In the genomic region with DNA sequence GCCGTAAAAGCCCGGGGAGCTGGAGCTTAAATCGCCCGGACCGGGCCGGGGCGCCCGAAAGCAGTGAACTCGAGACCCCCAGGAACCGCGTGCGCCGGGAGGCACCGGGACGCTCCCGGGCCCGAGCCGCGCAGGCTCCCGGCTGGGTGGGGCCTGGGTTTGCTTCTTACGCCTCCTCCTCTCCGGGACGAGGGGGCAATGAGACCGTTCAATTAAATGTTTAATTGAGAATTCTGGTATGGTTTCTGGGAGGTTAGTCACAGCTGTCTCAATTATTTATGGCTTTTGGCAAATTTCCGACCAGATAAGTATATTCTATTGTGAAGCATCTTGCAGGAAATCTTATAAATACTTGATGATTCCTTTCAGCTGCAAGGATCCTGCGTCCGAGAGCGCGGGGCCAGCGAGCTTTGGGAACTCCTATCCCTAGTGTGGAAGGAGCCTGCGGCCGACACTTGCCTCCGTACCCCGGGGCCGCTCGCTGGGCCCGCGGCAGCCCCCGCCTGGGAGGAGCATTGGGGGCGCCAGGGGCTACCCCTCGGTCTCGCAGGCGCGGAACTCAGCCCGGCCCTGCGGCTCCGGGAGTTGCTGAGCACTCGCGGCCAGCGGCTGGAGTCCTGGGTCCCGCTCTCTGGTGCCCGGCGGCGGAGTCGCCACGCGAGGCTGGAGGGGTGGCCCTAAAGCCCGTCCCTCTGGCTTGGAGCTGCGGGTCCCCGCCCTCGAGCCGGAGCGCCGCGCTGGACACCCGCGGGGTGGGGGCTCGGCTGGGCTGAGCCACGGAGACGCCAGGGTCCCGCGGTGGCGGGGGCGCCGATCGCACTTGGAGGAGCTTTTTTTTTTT, we compare ENCODE assay signal across 8 cellular contexts. TPM values are rescaled to one million over a fixed set of nuclear protein-coding genes. Genes with fewer than 3 reads are reported as not detected.
A peak's percentile ranks its signal among the peaks of the same experiment; 100 is the strongest.
DNase-seq lines count a peak whose midpoint lies in the region; ATAC-seq and TF ChIP-seq lines count a peak whose summit lies in the region.

No MANE protein-coding gene starts in this region.

- no peaks in the 10 kb centered on the region for H3F3A ChIP-seq in smooth muscle cell (ENCODE audit: low read depth)

- H3K4me1 ChIP-seq in iPS-15b (ENCODE audit: control insufficient read depth, insufficient read depth, low read length): peaks cover 7% of the 10 kb centered on the region
- H3K4me1 ChIP-seq in smooth muscle cell (ENCODE audit: low read depth): peaks cover 25% of the 10 kb centered on the region

- TF ChIP-seq CTCF in WERI-Rb-1 (IDR thresholded peaks at IDR 0.05; ENCODE audit: low read depth, low read length) (no peak), smooth muscle cell (IDR thresholded peaks at IDR 0.05; ENCODE audit: borderline replicate concordance, insufficient read depth, poor library complexity, severe bottlenecking) (no peak)

- H3K36me3 ChIP-seq in WERI-Rb-1 (peaks cover 53% of the 10 kb centered on the region), iPS-15b (ENCODE audit: control insufficient read depth, insufficient read depth, low read length) (no peaks in the 10 kb centered on the region), smooth muscle cell (ENCODE audit: low read depth) (no peaks in the 10 kb centered on the region)

- H4K20me1 ChIP-seq in smooth muscle cell (ENCODE audit: low read depth): peaks cover 6% of the 10 kb centered on the region

- H3K79me2 ChIP-seq in smooth muscle cell (ENCODE audit: low read depth): no peaks in the 10 kb centered on the region

- H3K27me3 ChIP-seq in WERI-Rb-1 (ENCODE audit: insufficient read depth, low read depth, severe bottlenecking) (no peaks in the 10 kb centered on the region), iPS-15b (ENCODE audit: control insufficient read depth, insufficient read depth, low read length) (peaks cover 86% of the 10 kb centered on the region), smooth muscle cell (ENCODE audit: low read depth) (peaks cover 97% of the 10 kb centered on the region)

- H3K9ac ChIP-seq in iPS-15b (ENCODE audit: low read depth, low read length) (no peak overlapping the region), smooth muscle cell (ENCODE audit: low read depth) (no peak overlapping the region)

- H3K4me3 ChIP-seq in WERI-Rb-1 (ENCODE audit: low read depth, low read length): peak overlapping the region; percentile 76
- H3K4me3 ChIP-seq in iPS-15b (ENCODE audit: low read depth, low read length): peak overlapping the region; percentile 58
- H3K4me3 ChIP-seq in smooth muscle cell: peak overlapping the region; percentile 48

- no peak overlapping the region for H2AFZ ChIP-seq in smooth muscle cell (ENCODE audit: low read depth)

- peak overlapping the region; percentile 97 for H3K27ac ChIP-seq in WERI-Rb-1
- no peak overlapping the region for H3K27ac ChIP-seq in smooth muscle cell (ENCODE audit: low read depth)

- peak; percentile 53 for DNase-seq in WERI-Rb-1
- no peak for DNase-seq in smooth muscle cell (lab: John Stamatoyannopoulos, UW; ENCODE audit: unreplicated experiment)
- DNase-seq in T-helper 1 cell: no peak
- DNase-seq in HuH-7.5 (ENCODE audit: low spot score): no peak
- DNase-seq in stimulated activated CD4-positive, alpha-beta T cell treated with anti-CD3 and anti-CD28 coated beads, Interleukin-4, amount 100 ng/mL, for 4 hours: no peak

- ATAC-seq in GM18868 (IDR thresholded peaks at IDR 0.05; ENCODE audit: unreplicated experiment) (peak; percentile 29), GM21717 (IDR thresholded peaks at IDR 0.05; ENCODE audit: unreplicated experiment) (no peak)

- H3K4me2 ChIP-seq in smooth muscle cell: peak overlapping the region; percentile 85

- 1% methylated on average over 70 of the region's 76 CpGs for WGBS in smooth muscle cell (ENCODE audit: low lambda C conversion rate)

- H3K9me3 ChIP-seq in WERI-Rb-1 (ENCODE audit: severe bottlenecking): no peaks in the 10 kb centered on the region
- H3K9me3 ChIP-seq in iPS-15b (ENCODE audit: control insufficient read depth, insufficient read depth, low read length): no peaks in the 10 kb centered on the region
- no peaks in the 10 kb centered on the region for H3K9me3 ChIP-seq in smooth muscle cell (replicated peaks; ENCODE audit: low read depth)

RNA-seq across cellular contexts. Expression of a gene that starts 10.3 kb away (rescaled TPM):
- 0.22 and 0.45 TPM in 2 replicates for total RNA-seq in smooth muscle cell
- polyA plus RNA-seq in smooth muscle cell: 0.35 TPM in 1 of 2 replicates, not detected in the other

RNA-seq across cellular contexts. Expression of a gene that starts 35.6 kb away (rescaled TPM):
- total RNA-seq in smooth muscle cell: 79.4 and 98.0 TPM in 2 replicates
- polyA plus RNA-seq in smooth muscle cell: 110 and 119 TPM in 2 replicates
